Comparison of ENCODE assay signal across 22 cellular contexts in the genomic region with DNA sequence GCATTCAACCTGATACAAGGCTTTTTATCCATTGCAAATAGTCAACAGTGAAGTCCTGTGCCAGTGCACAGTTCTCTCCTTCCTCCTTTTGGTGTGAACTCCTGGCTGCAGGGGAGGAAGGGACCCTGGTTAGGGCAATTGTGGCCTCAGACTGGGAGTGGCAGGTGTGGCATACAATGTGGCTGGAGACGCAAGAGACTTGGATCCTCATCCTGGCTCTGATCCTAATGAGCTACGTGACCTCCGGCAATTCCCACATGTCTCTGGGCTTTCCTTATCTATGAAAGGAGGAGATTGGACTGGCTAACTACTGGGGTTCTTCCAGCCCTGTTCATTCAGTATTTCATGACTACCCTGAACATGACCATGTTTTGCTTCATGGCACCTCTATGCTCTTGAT. TPM values are rescaled to one million over a fixed set of nuclear protein-coding genes. Genes with fewer than 3 reads are reported as not detected.
DNase-seq lines count a peak whose midpoint lies in the region; ATAC-seq, FAIRE-seq and TF ChIP-seq lines count a peak whose summit lies in the region.
"Had no signal": no experiment of that assay in that cellular context is flagged by ENCODE, and none has a peak within 500 bp of the region (broad histone marks: within the 10 kb centered on the region; RNA-seq: fewer than 3 reads in every experiment).

No MANE protein-coding gene starts in this region.

- no peak overlapping the region for H3K4me3 Mint-ChIP-seq in HFFc6
- no peak overlapping the region for H3K4me3 Mint-ChIP-seq in dendritic cell treated with granulocyte-macrophage colony-stimulating factor and Interleukin-4, amounts not matched to agents 40 ng/mL and 50 ng/mL, for 4 days
- H3K4me3 Mint-ChIP-seq: activated naive CD8-positive, alpha-beta T cell; H9 had no signal

- no peaks in the 10 kb centered on the region for H3K9me3 ChIP-seq in small intestine (ENCODE audit: control insufficient read depth, low read depth)
- H3K9me3 ChIP-seq: prostate gland, spleen, tibial artery had no signal

- ATAC-seq in GM18858 (IDR thresholded peaks at IDR 0.05; ENCODE audit: unreplicated experiment), result no peak
- ATAC-seq: Panc1 had no signal

- intact Hi-C loops in dendritic cell treated with granulocyte-macrophage colony-stimulating factor and Interleukin-4, amounts not matched to agents 40 ng/mL and 50 ng/mL, for 4 days (cut with micrococcal nuclease), result loop anchor here (2.0 kb wide), 1 partner anchor 46 kb away; no protein-coding TSS in a partner anchor

- peaks cover 26% of the 10 kb centered on the region for H3K36me3 Mint-ChIP-seq in HFFc6 (ENCODE audit: low read depth)
- H3K36me3 Mint-ChIP-seq in dendritic cell treated with granulocyte-macrophage colony-stimulating factor and Interleukin-4, amounts not matched to agents 40 ng/mL and 50 ng/mL, for 4 days (ENCODE audit: low read depth), result peaks cover 6% of the 10 kb centered on the region
- H3K36me3 Mint-ChIP-seq: activated naive CD8-positive, alpha-beta T cell had no signal

- H3K27me3 Mint-ChIP-seq in HFFc6 (ENCODE audit: insufficient read depth), result peaks cover 4% of the 10 kb centered on the region; the same call in 1 of the 2 replicates
- H3K27me3 Mint-ChIP-seq in dendritic cell treated with granulocyte-macrophage colony-stimulating factor and Interleukin-4, amounts not matched to agents 40 ng/mL and 50 ng/mL, for 4 days, result no peaks in the 10 kb centered on the region
- H3K27me3 Mint-ChIP-seq: activated naive CD8-positive, alpha-beta T cell; natural killer cell treated with Interleukin-12 subunit alpha and Interleukin-12 subunit beta and Interleukin-15 and Interleukin-18, amount 100 ng/mL, for 72 hours had no signal

- no peak for TF ChIP-seq CTCF in HFFc6 (IDR thresholded peaks at IDR 0.05)

- peaks cover 0 to 2% of the 10 kb centered on the region in 2 donors for H3K27me3 ChIP-seq in small intestine (ENCODE audit: control insufficient read depth in 2 of 2, insufficient read depth in 2 of 2, low read length in 2 of 2)
- H3K27me3 ChIP-seq: heart left ventricle, MG63, spleen, tibial artery had no signal

- 8 to 46% (median 27%) methylated on average over 3 of the region's 3 CpGs for WGBS in small intestine, 3 donors

- FAIRE-seq in small intestine (lab: Jason Lieb, UNC), result no peak
- FAIRE-seq: HTR-8/SVneo had no signal

- H3K4me3 ChIP-seq in small intestine (ENCODE audit: low read depth in 1 of 2, low read length in 2 of 2), result no peak overlapping the region
- H3K4me3 ChIP-seq: heart left ventricle, lung, MG63, prostate gland, spleen, tibial artery had no signal

- peak overlapping the region; percentile 14; the same call in 1 of the 2 replicates for H3K27ac Mint-ChIP-seq in HFFc6
- H3K27ac Mint-ChIP-seq in dendritic cell treated with granulocyte-macrophage colony-stimulating factor and Interleukin-4, amounts not matched to agents 40 ng/mL and 50 ng/mL, for 4 days, result peak overlapping the region; percentile 70
- H3K27ac Mint-ChIP-seq: activated naive CD8-positive, alpha-beta T cell had no signal

- peaks cover 11% of the 10 kb centered on the region for H3K9me3 Mint-ChIP-seq in HFFc6
- H3K9me3 Mint-ChIP-seq in dendritic cell treated with granulocyte-macrophage colony-stimulating factor and Interleukin-4, amounts not matched to agents 40 ng/mL and 50 ng/mL, for 4 days, result peaks cover 14% of the 10 kb centered on the region

- no peaks in the 10 kb centered on the region for H3K4me1 ChIP-seq in small intestine (ENCODE audit: control insufficient read depth in 2 of 2, insufficient read depth in 1 of 2, low read depth in 1 of 2, low read length in 1 of 2)
- H3K4me1 ChIP-seq: prostate gland, tibial artery had no signal

- H3K27ac ChIP-seq in small intestine (ENCODE audit: low read depth in 1 of 2, low read length in 1 of 2), result no peak overlapping the region
- H3K27ac ChIP-seq: prostate gland, tibial artery had no signal

- H3K36me3 ChIP-seq in small intestine (ENCODE audit: control insufficient read depth in 2 of 2, insufficient read depth in 2 of 2, low read length in 2 of 2), result no peaks in the 10 kb centered on the region
- H3K36me3 ChIP-seq: heart left ventricle, MG63, prostate gland, spleen, tibial artery had no signal

- DNase-seq in HFFc6 (no peak), OCI-M1 (lab: John Stamatoyannopoulos, UW) (peak; percentile 46), small intestine (peak; percentile 74), DMS 273 treated with DMSO at 0.1 percent for 48 hours (lab: John Stamatoyannopoulos, UW) (no peak), COR-L47 (lab: John Stamatoyannopoulos, UW) (no peak), SW480 (ENCODE audit: low spot score) (no peak)
- DNase-seq: activated CD4-positive, alpha-beta T cell treated with anti-CD3 and anti-CD28 coated beads, Interleukin-2, amount 50 U/mL, for 4 hours; H9; NCI-H2029 treated with DMSO at 0.1 percent for 48 hours; NCI-H524 treated with DMSO at 0.1 percent for 48 hours; spleen had no signal

- H3K4me1 Mint-ChIP-seq in HFFc6 (ENCODE audit: low read depth), result peaks cover 42% of the 10 kb centered on the region
- H3K4me1 Mint-ChIP-seq in dendritic cell treated with granulocyte-macrophage colony-stimulating factor and Interleukin-4, amounts not matched to agents 40 ng/mL and 50 ng/mL, for 4 days (ENCODE audit: low read depth), result peaks cover 64% of the 10 kb centered on the region

RNA-seq across cellular contexts. Expression of a gene that starts 10.5 kb away (rescaled TPM):
- total RNA-seq in HFFc6 (2021; fragmentation: NEBNext Ultra II Directional; extraction: Animal tissue kit (Norgen Biotek cat#: 25700)), result under 1 TPM in 1 of 6 experiments, not detected in 5; 0.07 TPM
- polyA plus RNA-seq in small intestine, result under 1 TPM in 1 of 3 donors, not detected in 2; 0.24 TPM
- polyA plus RNA-seq: heart left ventricle had no signal

RNA-seq across cellular contexts. Expression of a gene that starts 30.4 kb away (rescaled TPM):
- 10 to 100 TPM; 10.6 to 35.7 (median 30.2) TPM for total RNA-seq in HFFc6 (2021; fragmentation: NEBNext Ultra II Directional; extraction: Animal tissue kit (Norgen Biotek cat#: 25700))
- polyA plus RNA-seq in small intestine, result 1 to 10 TPM in 1 of 3 donors, not detected in 2; 3.6 TPM

RNA-seq across cellular contexts. Expression of a gene that starts 41.7 kb away (rescaled TPM):
- total RNA-seq in HFFc6 (2021; fragmentation: NEBNext Ultra II Directional; extraction: Animal tissue kit (Norgen Biotek cat#: 25700)), result 1 to 10 TPM; 1.3 to 7.7 (median 6.0) TPM
- polyA plus RNA-seq in small intestine, result 1 to 10 TPM; 2.7 to 5.3 (median 2.7) TPM
- total RNA-seq: H9, prostate gland had no signal

Comparison
In these comparisons a context has a peak if more than half of its experiments do, and no peak if none do; other contexts are left out.
1. DNase-seq: peak in OCI-M1 (single experiment) and small intestine (single experiment); none in HFFc6 (single experiment), DMS 273 treated with DMSO at 0.1 percent for 48 hours (single experiment), COR-L47 (single experiment) and SW480 (single experiment).